Comparison of ENCODE assay signal across 18 cellular contexts in the genomic region with DNA sequence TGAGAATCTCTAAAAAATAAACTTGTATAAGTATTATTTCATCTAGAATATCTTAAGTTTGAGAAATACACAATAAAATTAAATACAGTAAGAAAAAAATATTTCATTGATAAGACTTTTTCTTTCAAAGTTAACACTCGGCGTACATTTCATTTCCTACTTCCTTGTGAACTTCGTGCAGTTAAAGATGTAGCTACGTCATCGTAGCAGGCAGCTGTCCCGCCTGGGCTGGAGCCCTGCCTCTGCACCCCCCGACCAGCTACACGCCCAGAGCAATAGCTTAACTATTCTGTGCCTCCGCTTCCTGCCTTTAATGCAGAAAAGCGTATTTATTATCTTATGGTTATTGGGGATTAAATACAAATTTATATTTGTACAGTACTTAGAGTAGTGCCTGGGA. TPM values are rescaled to one million over a fixed set of nuclear protein-coding genes. Genes with fewer than 3 reads are reported as not detected.
DNase-seq lines count a peak whose midpoint lies in the region; ATAC-seq, FAIRE-seq and TF ChIP-seq lines count a peak whose summit lies in the region.
"Had no signal": no experiment of that assay in that cellular context is flagged by ENCODE, and none has a peak within 500 bp of the region (broad histone marks: within the 10 kb centered on the region; RNA-seq: fewer than 3 reads in every experiment).

No MANE protein-coding gene starts in this region.

- intact Hi-C loops in mucosa of descending colon (cut with DNase I, micrococcal nuclease) (no loop called here), stomach (cut with DNase I; ENCODE audit: low total_unique reads) (no loop called here)

- ATAC-seq in mucosa of descending colon = peak; percentile 95
- no peak for ATAC-seq in HG02763 (IDR thresholded peaks at IDR 0.05; ENCODE audit: unreplicated experiment)
- ATAC-seq in stimulated activated effector memory CD8-positive, alpha-beta T cell treated with anti-CD3 and anti-CD28 coated beads, Interleukin-12 subunit alpha, Interleukin-12 subunit beta, amount 100 ng/mL, for 72 hours = no peak
- ATAC-seq: CD8-positive, alpha-beta T cell had no signal

- FAIRE-seq in colon (lab: Jason Lieb, UNC) = peak; percentile 95
- FAIRE-seq: H1, RCC 7860 had no signal

- H3K9me3 ChIP-seq in mucosa of descending colon (no peaks in the 10 kb centered on the region), stomach (no peaks in the 10 kb centered on the region)
- H3K9me3 ChIP-seq: BE2C had no signal

- TF ChIP-seq CTCF in mucosa of descending colon (IDR thresholded peaks at IDR 0.05) = no peak
- no peak for TF ChIP-seq CTCF in stomach (IDR thresholded peaks at IDR 0.05)

- H3K27ac Mint-ChIP-seq in stimulated activated effector memory CD8-positive, alpha-beta T cell treated with anti-CD3 and anti-CD28 coated beads, Interleukin-12 subunit alpha, Interleukin-12 subunit beta, amount 100 ng/mL, for 72 hours = no peak overlapping the region
- H3K27ac Mint-ChIP-seq: CD8-positive, alpha-beta T cell had no signal

- H3K4me1 ChIP-seq in mucosa of descending colon (ENCODE audit: low read depth) = peaks cover 14% of the 10 kb centered on the region
- H3K4me1 ChIP-seq in stomach = peaks cover 0 to 22% (median 9%) of the 10 kb centered on the region in 4 donors
- H3K4me1 ChIP-seq: BE2C had no signal

- no peaks in the 10 kb centered on the region for H3K9me3 Mint-ChIP-seq in stimulated activated effector memory CD8-positive, alpha-beta T cell treated with anti-CD3 and anti-CD28 coated beads, Interleukin-12 subunit alpha, Interleukin-12 subunit beta, amount 100 ng/mL, for 72 hours
- H3K9me3 Mint-ChIP-seq: CD8-positive, alpha-beta T cell had no signal

- TF ChIP-seq EP300 in stomach (IDR thresholded peaks at IDR 0.05) = no peak

- TF ChIP-seq POLR2A in stomach (IDR thresholded peaks at IDR 0.05) = no peak

- H3K36me3 Mint-ChIP-seq in stimulated activated effector memory CD8-positive, alpha-beta T cell treated with anti-CD3 and anti-CD28 coated beads, Interleukin-12 subunit alpha, Interleukin-12 subunit beta, amount 100 ng/mL, for 72 hours = peaks cover 33% of the 10 kb centered on the region

- DNase-seq in MV-4-11 (lab: John Stamatoyannopoulos, UW) (peak; percentile 12), mucosa of descending colon (peak; percentile 80 to 85 (median 81)), stomach (peak; percentile 49), NCI-H748 (lab: John Stamatoyannopoulos, UW; ENCODE audit: unreplicated experiment) (no peak)
- no peak for DNase-seq in stimulated activated effector memory CD8-positive, alpha-beta T cell treated with anti-CD3 and anti-CD28 coated beads, Interleukin-12 subunit alpha, Interleukin-12 subunit beta, amount 100 ng/mL, for 72 hours (ENCODE audit: low spot score in 2 of 2)
- DNase-seq: BE2C; CD8-positive, alpha-beta T cell; DND-41; GF-D8; KG1; NCI-H1105 treated with DMSO at 0.1 percent for 48 hours; NCI-H187 treated with DMSO at 0.1 percent for 48 hours; NCI-H2171 treated with DMSO at 0.1 percent for 48 hours; SIG-M5 had no signal

- H3K36me3 ChIP-seq in mucosa of descending colon (ENCODE audit: low read depth) (peaks cover 5% of the 10 kb centered on the region), stomach (peaks cover 8 to 28% (median 20%) of the 10 kb centered on the region in 4 donors)
- H3K36me3 ChIP-seq: BE2C had no signal

- peaks cover 10% of the 10 kb centered on the region for H3K4me1 Mint-ChIP-seq in stimulated activated effector memory CD8-positive, alpha-beta T cell treated with anti-CD3 and anti-CD28 coated beads, Interleukin-12 subunit alpha, Interleukin-12 subunit beta, amount 100 ng/mL, for 72 hours

- WGBS in stomach, 5 donors = 26 to 45% (median 37%) methylated on average over 10 of the region's 10 CpGs

- no peak overlapping the region for H3K4me3 Mint-ChIP-seq in stimulated activated effector memory CD8-positive, alpha-beta T cell treated with anti-CD3 and anti-CD28 coated beads, Interleukin-12 subunit alpha, Interleukin-12 subunit beta, amount 100 ng/mL, for 72 hours
- H3K4me3 Mint-ChIP-seq: CD8-positive, alpha-beta T cell had no signal

- H3K27me3 ChIP-seq in stomach = no peaks in the 10 kb centered on the region
- H3K27me3 ChIP-seq: BE2C had no signal

- H3K27ac ChIP-seq in stomach = peak overlapping the region in 2 of 5 donors; percentile 1 to 4

- H3K4me3 ChIP-seq in mucosa of descending colon = no peak overlapping the region
- H3K4me3 ChIP-seq in stomach = no peak overlapping the region

RNA-seq across cellular contexts. Expression of gene CLSTN1, which starts 53.5 kb away (rescaled TPM):
- total RNA-seq in mucosa of descending colon (100 to 1,000 TPM; 166 to 275 (median 224) TPM), stomach (100 to 1,000 TPM in 1 of 5 donors, 10 to 100 TPM in 4; 15.8 to 156 (median 42.6) TPM)
- polyA plus RNA-seq in stomach = 10 to 100 TPM; 10.5 to 59.3 (median 18.9) TPM

Comparison
In these comparisons a context has a peak if more than half of its experiments do, and no peak if none do; other contexts are left out.
1. DNase-seq: peak in MV-4-11 (single experiment), mucosa of descending colon (3 of 3) and stomach (single experiment); none in NCI-H748 (single experiment) and stimulated activated effector memory CD8-positive, alpha-beta T cell treated with anti-CD3 and anti-CD28 coated beads, Interleukin-12 subunit alpha, Interleukin-12 subunit beta, amount 100 ng/mL, for 72 hours (0 of 2).